ENCODE assay signal across 1 cellular context in genomic region chr6:32838114-32838958, GRCh38.
TF ChIP-seq lines count a peak whose summit lies in the region.

TAP2 (minus strand) TSS chr6:32838739; CDS start chr6:32838233, 506 bp downstream.

TF ChIP-seq in GM12878, 131 proteins besides CTCF, POLR2A, EP300 and RAD21 (continued from another document and continues in another):
- TF ChIP-seq MXI1 (IDR thresholded peaks at IDR 0.05; ENCODE audit: low read depth, low read length), result peak; percentile 64
- TF ChIP-seq CREB1 (IDR thresholded peaks at IDR 0.05; ENCODE audit: low read depth), result no peak
- TF ChIP-seq NFYA (IDR thresholded peaks at IDR 0.05; ENCODE audit: borderline replicate concordance, low read depth, low read length), result no peak
- TF ChIP-seq CHD4 (IDR thresholded peaks at IDR 0.05), result no peak
- peak; percentile 26 for TF ChIP-seq SKIL (IDR thresholded peaks at IDR 0.05; ENCODE audit: low read depth, poor library complexity, severe bottlenecking)
- TF ChIP-seq TBL1XR1 (IDR thresholded peaks at IDR 0.05; ENCODE audit: low read depth, low read length), result peak; percentile 47; the same call in 1 of the 2 replicates
- TF ChIP-seq, protein P1, sequence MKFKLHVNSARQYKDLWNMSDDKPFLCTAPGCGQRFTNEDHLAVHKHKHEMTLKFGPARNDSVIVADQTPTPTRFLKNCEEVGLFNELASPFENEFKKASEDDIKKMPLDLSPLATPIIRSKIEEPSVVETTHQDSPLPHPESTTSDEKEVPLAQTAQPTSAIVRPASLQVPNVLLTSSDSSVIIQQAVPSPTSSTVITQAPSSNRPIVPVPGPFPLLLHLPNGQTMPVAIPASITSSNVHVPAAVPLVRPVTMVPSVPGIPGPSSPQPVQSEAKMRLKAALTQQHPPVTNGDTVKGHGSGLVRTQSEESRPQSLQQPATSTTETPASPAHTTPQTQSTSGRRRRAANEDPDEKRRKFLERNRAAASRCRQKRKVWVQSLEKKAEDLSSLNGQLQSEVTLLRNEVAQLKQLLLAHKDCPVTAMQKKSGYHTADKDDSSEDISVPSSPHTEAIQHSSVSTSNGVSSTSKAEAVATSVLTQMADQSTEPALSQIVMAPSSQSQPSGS (IDR thresholded peaks at IDR 0.05; ENCODE audit: low read length), result no peak
- TF ChIP-seq KLF5 (IDR thresholded peaks at IDR 0.05; ENCODE audit: partially characterized antibody), result no peak
- no peak; the same call in 1 of the 2 replicates for TF ChIP-seq LARP7 (IDR thresholded peaks at IDR 0.05)
- TF ChIP-seq ATF3 (IDR thresholded peaks at IDR 0.05; ENCODE audit: borderline replicate concordance, extremely low read depth, low read depth, low read length), result no peak
- TF ChIP-seq, protein P2, sequence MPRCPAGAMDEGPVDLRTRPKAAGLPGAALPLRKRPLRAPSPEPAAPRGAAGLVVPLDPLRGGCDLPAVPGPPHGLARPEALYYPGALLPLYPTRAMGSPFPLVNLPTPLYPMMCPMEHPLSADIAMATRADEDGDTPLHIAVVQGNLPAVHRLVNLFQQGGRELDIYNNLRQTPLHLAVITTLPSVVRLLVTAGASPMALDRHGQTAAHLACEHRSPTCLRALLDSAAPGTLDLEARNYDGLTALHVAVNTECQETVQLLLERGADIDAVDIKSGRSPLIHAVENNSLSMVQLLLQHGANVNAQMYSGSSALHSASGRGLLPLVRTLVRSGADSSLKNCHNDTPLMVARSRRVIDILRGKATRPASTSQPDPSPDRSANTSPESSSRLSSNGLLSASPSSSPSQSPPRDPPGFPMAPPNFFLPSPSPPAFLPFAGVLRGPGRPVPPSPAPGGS (IDR thresholded peaks at IDR 0.05; ENCODE audit: borderline replicate concordance, insufficient read depth, low read depth, low read length, poor library complexity, severe bottlenecking), result no peak
- no peak for TF ChIP-seq KDM1A (IDR thresholded peaks at IDR 0.05; ENCODE audit: borderline replicate concordance)
- TF ChIP-seq RFX5 (IDR thresholded peaks at IDR 0.05; ENCODE audit: low read depth, low read length), result peak; percentile 86
- TF ChIP-seq FOXM1 (IDR thresholded peaks at IDR 0.05; ENCODE audit: low read depth, low read length), result no peak
- TF ChIP-seq NFXL1 (IDR thresholded peaks at IDR 0.05; ENCODE audit: borderline replicate concordance), result no peak
- peak; percentile 48; the same call in 2 of the 3 replicates for TF ChIP-seq POU2F2 (IDR thresholded peaks at IDR 0.05; ENCODE audit: borderline replicate concordance, low read depth, low read length)
- TF ChIP-seq, protein P3, sequence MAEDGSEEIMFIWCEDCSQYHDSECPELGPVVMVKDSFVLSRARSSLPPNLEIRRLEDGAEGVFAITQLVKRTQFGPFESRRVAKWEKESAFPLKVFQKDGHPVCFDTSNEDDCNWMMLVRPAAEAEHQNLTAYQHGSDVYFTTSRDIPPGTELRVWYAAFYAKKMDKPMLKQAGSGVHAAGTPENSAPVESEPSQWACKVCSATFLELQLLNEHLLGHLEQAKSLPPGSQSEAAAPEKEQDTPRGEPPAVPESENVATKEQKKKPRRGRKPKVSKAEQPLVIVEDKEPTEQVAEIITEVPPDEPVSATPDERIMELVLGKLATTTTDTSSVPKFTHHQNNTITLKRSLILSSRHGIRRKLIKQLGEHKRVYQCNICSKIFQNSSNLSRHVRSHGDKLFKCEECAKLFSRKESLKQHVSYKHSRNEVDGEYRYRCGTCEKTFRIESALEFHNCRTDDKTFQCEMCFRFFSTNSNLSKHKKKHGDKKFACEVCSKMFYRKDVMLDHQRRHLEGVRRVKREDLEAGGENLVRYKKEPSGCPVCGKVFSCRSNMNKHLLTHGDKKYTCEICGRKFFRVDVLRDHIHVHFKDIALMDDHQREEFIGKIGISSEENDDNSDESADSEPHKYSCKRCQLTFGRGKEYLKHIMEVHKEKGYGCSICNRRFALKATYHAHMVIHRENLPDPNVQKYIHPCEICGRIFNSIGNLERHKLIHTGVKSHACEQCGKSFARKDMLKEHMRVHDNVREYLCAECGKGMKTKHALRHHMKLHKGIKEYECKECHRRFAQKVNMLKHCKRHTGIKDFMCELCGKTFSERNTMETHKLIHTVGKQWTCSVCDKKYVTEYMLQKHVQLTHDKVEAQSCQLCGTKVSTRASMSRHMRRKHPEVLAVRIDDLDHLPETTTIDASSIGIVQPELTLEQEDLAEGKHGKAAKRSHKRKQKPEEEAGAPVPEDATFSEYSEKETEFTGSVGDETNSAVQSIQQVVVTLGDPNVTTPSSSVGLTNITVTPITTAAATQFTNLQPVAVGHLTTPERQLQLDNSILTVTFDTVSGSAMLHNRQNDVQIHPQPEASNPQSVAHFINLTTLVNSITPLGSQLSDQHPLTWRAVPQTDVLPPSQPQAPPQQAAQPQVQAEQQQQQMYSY (CRISPR knock-in tag; IDR thresholded peaks at IDR 0.05), result no peak
- TF ChIP-seq MTA2 (IDR thresholded peaks at IDR 0.05; ENCODE audit: low read depth), result no peak
- no peak for TF ChIP-seq TCF3 (IDR thresholded peaks at IDR 0.05; ENCODE audit: borderline replicate concordance, insufficient read depth, low read depth, low read length)
- no peak for TF ChIP-seq CBX3 (IDR thresholded peaks at IDR 0.05; ENCODE audit: borderline replicate concordance, low read depth)
- no peak; the same call in 1 of the 2 replicates for TF ChIP-seq EED (IDR thresholded peaks at IDR 0.05; ENCODE audit: low read depth)
- TF ChIP-seq RELA (IDR thresholded peaks at IDR 0.05; ENCODE audit: borderline replicate concordance, partially characterized antibody), result peak; percentile 84
- TF ChIP-seq NR2F1 (conservative IDR thresholded peaks at IDR 0.05), result peak; percentile 37; the same call in 1 of the 2 replicates
- TF ChIP-seq, protein P4, sequence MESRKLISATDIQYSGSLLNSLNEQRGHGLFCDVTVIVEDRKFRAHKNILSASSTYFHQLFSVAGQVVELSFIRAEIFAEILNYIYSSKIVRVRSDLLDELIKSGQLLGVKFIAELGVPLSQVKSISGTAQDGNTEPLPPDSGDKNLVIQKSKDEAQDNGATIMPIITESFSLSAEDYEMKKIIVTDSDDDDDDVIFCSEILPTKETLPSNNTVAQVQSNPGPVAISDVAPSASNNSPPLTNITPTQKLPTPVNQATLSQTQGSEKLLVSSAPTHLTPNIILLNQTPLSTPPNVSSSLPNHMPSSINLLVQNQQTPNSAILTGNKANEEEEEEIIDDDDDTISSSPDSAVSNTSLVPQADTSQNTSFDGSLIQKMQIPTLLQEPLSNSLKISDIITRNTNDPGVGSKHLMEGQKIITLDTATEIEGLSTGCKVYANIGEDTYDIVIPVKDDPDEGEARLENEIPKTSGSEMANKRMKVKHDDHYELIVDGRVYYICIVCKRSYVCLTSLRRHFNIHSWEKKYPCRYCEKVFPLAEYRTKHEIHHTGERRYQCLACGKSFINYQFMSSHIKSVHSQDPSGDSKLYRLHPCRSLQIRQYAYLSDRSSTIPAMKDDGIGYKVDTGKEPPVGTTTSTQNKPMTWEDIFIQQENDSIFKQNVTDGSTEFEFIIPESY (IDR thresholded peaks at IDR 0.05), result no peak
- TF ChIP-seq SMC3 (IDR thresholded peaks at IDR 0.05; ENCODE audit: borderline replicate concordance, low read length), result peak; percentile 91
- no peak for TF ChIP-seq JUND (IDR thresholded peaks at IDR 0.05; ENCODE audit: low read depth, low read length)
- peak; percentile 30 to 38; a peak in 1 of 4 replicates for TF ChIP-seq IKZF2 (IDR thresholded peaks at IDR 0.05)
- TF ChIP-seq, protein P5, sequence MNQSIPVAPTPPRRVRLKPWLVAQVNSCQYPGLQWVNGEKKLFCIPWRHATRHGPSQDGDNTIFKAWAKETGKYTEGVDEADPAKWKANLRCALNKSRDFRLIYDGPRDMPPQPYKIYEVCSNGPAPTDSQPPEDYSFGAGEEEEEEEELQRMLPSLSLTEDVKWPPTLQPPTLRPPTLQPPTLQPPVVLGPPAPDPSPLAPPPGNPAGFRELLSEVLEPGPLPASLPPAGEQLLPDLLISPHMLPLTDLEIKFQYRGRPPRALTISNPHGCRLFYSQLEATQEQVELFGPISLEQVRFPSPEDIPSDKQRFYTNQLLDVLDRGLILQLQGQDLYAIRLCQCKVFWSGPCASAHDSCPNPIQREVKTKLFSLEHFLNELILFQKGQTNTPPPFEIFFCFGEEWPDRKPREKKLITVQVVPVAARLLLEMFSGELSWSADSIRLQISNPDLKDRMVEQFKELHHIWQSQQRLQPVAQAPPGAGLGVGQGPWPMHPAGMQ (IDR thresholded peaks at IDR 0.05; ENCODE audit: borderline replicate concordance), result no peak
- TF ChIP-seq, protein P6, sequence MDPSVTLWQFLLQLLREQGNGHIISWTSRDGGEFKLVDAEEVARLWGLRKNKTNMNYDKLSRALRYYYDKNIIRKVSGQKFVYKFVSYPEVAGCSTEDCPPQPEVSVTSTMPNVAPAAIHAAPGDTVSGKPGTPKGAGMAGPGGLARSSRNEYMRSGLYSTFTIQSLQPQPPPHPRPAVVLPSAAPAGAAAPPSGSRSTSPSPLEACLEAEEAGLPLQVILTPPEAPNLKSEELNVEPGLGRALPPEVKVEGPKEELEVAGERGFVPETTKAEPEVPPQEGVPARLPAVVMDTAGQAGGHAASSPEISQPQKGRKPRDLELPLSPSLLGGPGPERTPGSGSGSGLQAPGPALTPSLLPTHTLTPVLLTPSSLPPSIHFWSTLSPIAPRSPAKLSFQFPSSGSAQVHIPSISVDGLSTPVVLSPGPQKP (IDR thresholded peaks at IDR 0.05; ENCODE audit: low read depth, low read length), result no peak
- TF ChIP-seq SREBF2 (IDR thresholded peaks at IDR 0.05; ENCODE audit: low read length), result no peak
- 0 out of 2 replicates have a peak, but pooled peaks have one; percentile 44 for TF ChIP-seq CHD2 (IDR thresholded peaks at IDR 0.05; ENCODE audit: borderline replicate concordance, low read depth, low read length)
- no peak for TF ChIP-seq RAD51 (IDR thresholded peaks at IDR 0.05)
- TF ChIP-seq REST (IDR thresholded peaks at IDR 0.05; ENCODE audit: low read depth, low read length), result no peak
- no peak for TF ChIP-seq ESRRA (IDR thresholded peaks at IDR 0.05; ENCODE audit: low read length)
- no peak for TF ChIP-seq NR2C1 (IDR thresholded peaks at IDR 0.05)
- 0 out of 2 replicates have a peak, but pooled peaks have one; percentile 38 for TF ChIP-seq RBBP5 (conservative IDR thresholded peaks at IDR 0.05)
- no peak for TF ChIP-seq FOS (IDR thresholded peaks at IDR 0.05; ENCODE audit: borderline replicate concordance, extremely low read depth, insufficient read length)
- peak; percentile 77 for TF ChIP-seq BACH1 (IDR thresholded peaks at IDR 0.05; ENCODE audit: borderline replicate concordance)
- TF ChIP-seq, protein P7, sequence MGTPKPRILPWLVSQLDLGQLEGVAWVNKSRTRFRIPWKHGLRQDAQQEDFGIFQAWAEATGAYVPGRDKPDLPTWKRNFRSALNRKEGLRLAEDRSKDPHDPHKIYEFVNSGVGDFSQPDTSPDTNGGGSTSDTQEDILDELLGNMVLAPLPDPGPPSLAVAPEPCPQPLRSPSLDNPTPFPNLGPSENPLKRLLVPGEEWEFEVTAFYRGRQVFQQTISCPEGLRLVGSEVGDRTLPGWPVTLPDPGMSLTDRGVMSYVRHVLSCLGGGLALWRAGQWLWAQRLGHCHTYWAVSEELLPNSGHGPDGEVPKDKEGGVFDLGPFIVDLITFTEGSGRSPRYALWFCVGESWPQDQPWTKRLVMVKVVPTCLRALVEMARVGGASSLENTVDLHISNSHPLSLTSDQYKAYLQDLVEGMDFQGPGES (IDR thresholded peaks at IDR 0.05), result no peak
- TF ChIP-seq CHD1 (IDR thresholded peaks at IDR 0.05; ENCODE audit: low read depth, low read length), result no peak
- no peak for TF ChIP-seq SIN3A (IDR thresholded peaks at IDR 0.05; ENCODE audit: low read depth, low read length)
- TF ChIP-seq STAT3 (IDR thresholded peaks at IDR 0.05; ENCODE audit: low read depth, low read length), result no peak
- no peak for TF ChIP-seq GABPA (IDR thresholded peaks at IDR 0.05; ENCODE audit: low read depth)
- no peak for TF ChIP-seq EZH2 (IDR thresholded peaks at IDR 0.05; ENCODE audit: borderline replicate concordance, control insufficient read depth, low read depth, low read length)
- 0 out of 2 replicates have a peak, but pooled peaks have one; percentile 26 for TF ChIP-seq ZNF24 (IDR thresholded peaks at IDR 0.05)
